ENCODE assay signal across 8 cellular contexts in genomic region chr19:10380311-10381102, GRCh38. TPM values are rescaled to one million over a fixed set of nuclear protein-coding genes. Genes with fewer than 3 reads are reported as not detected.
DNase-seq lines count a peak whose midpoint lies in the region; ATAC-seq and TF ChIP-seq lines count a peak whose summit lies in the region.

Gene TYK2 (minus strand): TSS chr19:10380572. CDS start chr19:10378406, 2,166 bp downstream.

- H3K9me3 ChIP-seq in SU-DHL-6 (ENCODE audit: insufficient read depth, low read length) (no peaks in the 10 kb centered on the region), thymus (ENCODE audit: control insufficient read depth) (no peaks in the 10 kb centered on the region)

- peak within 1 kb of the TSS; percentile 94 for H3K4me3 Mint-ChIP-seq in activated naive CD8-positive, alpha-beta T cell treated with anti-CD3 and anti-CD28 coated beads, Interleukin-2, amount 10 ng/mL, durations not matched to agents 7 days and 5 days
- H3K4me3 Mint-ChIP-seq in glutamatergic neuron (ENCODE audit: unreplicated experiment) (peak within 1 kb of the TSS; percentile 97), osteocyte (ENCODE audit: unreplicated experiment) (peak within 1 kb of the TSS; percentile 92)

- H3K4me3 ChIP-seq in SU-DHL-6 (ENCODE audit: insufficient read depth, low read length, poor library complexity, severe bottlenecking) (peak within 1 kb of the TSS; percentile 97), thymus (ENCODE audit: low read length) (peak within 1 kb of the TSS; percentile 96)

- H3F3A ChIP-seq in SU-DHL-6 (ENCODE audit: insufficient read depth), result no peaks in the 10 kb centered on the region

- peak; percentile 71 for TF ChIP-seq POLR2A in GM10847 (IDR thresholded peaks at IDR 0.05; ENCODE audit: extremely low read depth, insufficient read length)

- H3K27ac ChIP-seq in SU-DHL-6 (ENCODE audit: low read depth, low read length), result peak within 1 kb of the TSS; percentile 68
- peak within 1 kb of the TSS; percentile 88 for H3K27ac ChIP-seq in thymus (ENCODE audit: low read depth)

- peak; percentile 94 for ATAC-seq in HG02678 (IDR thresholded peaks at IDR 0.05; ENCODE audit: unreplicated experiment)
- ATAC-seq in activated naive CD8-positive, alpha-beta T cell treated with anti-CD3 and anti-CD28 coated beads, Interleukin-2, amount 10 ng/mL, durations not matched to agents 7 days and 5 days (ENCODE audit: low read depth), result peak; percentile 98

- peaks cover 18% of the 10 kb centered on the region for H3K79me2 ChIP-seq in SU-DHL-6 (ENCODE audit: insufficient read depth, low read length)

- under 1% methylated on average over 58 of the region's 58 CpGs for WGBS in thymus

- peaks cover 6% of the 10 kb centered on the region for H3K4me1 ChIP-seq in thymus (ENCODE audit: control insufficient read depth, insufficient read depth, low read length)

- H3K36me3 ChIP-seq in SU-DHL-6 (ENCODE audit: low read length) (no peaks in the 10 kb centered on the region), thymus (ENCODE audit: control insufficient read depth, insufficient read depth) (peaks cover 15% of the 10 kb centered on the region)

- peak within 1 kb of the TSS; percentile 95 for H3K9ac ChIP-seq in SU-DHL-6 (ENCODE audit: low read length)

- no peaks in the 10 kb centered on the region for H3K9me2 ChIP-seq in SU-DHL-6 (replicated peaks; ENCODE audit: insufficient read depth, low read length)

- H3K36me3 Mint-ChIP-seq in activated naive CD8-positive, alpha-beta T cell treated with anti-CD3 and anti-CD28 coated beads, Interleukin-2, amount 10 ng/mL, durations not matched to agents 7 days and 5 days, result peaks cover 17% of the 10 kb centered on the region
- peaks cover 3% of the 10 kb centered on the region for H3K36me3 Mint-ChIP-seq in glutamatergic neuron (ENCODE audit: unreplicated experiment)
- peaks cover 12% of the 10 kb centered on the region for H3K36me3 Mint-ChIP-seq in osteocyte (ENCODE audit: unreplicated experiment)

- H4K20me1 ChIP-seq in SU-DHL-6 (ENCODE audit: low read depth, low read length), result no peaks in the 10 kb centered on the region

- H3K4me2 ChIP-seq in SU-DHL-6 (ENCODE audit: low read depth, low read length, poor library complexity, severe bottlenecking), result peak within 1 kb of the TSS; percentile 95

- H2AFZ ChIP-seq in SU-DHL-6 (ENCODE audit: low read depth, low read length, severe bottlenecking), result peak within 1 kb of the TSS; percentile 69

- no peaks in the 10 kb centered on the region for H3K9me3 Mint-ChIP-seq in activated naive CD8-positive, alpha-beta T cell treated with anti-CD3 and anti-CD28 coated beads, Interleukin-2, amount 10 ng/mL, durations not matched to agents 7 days and 5 days
- H3K9me3 Mint-ChIP-seq in glutamatergic neuron (ENCODE audit: unreplicated experiment), result peaks cover 8% of the 10 kb centered on the region
- no peaks in the 10 kb centered on the region for H3K9me3 Mint-ChIP-seq in osteocyte (ENCODE audit: unreplicated experiment)

- TF ChIP-seq CTCF in SU-DHL-6 (IDR thresholded peaks at IDR 0.05; ENCODE audit: insufficient read depth, low read length, poor library complexity, severe bottlenecking), result no peak
- TF ChIP-seq CTCF in glutamatergic neuron (IDR thresholded peaks at IDR 0.05; ENCODE audit: partially characterized antibody, unreplicated experiment), result no peak
- no peak for TF ChIP-seq CTCF in osteocyte (IDR thresholded peaks at IDR 0.05)

- DNase-seq in NCI-H128 (lab: John Stamatoyannopoulos, UW; ENCODE audit: unreplicated experiment), result peak; percentile 99
- peak; percentile 97 for DNase-seq in activated naive CD8-positive, alpha-beta T cell treated with anti-CD3 and anti-CD28 coated beads, Interleukin-2, amount 10 ng/mL, durations not matched to agents 7 days and 5 days
- peak; percentile 95 for DNase-seq in glutamatergic neuron
- DNase-seq in osteocyte (ENCODE audit: extremely low spot score, unreplicated experiment), result peak; percentile 99

- no peaks in the 10 kb centered on the region for H3K27me3 Mint-ChIP-seq in activated naive CD8-positive, alpha-beta T cell treated with anti-CD3 and anti-CD28 coated beads, Interleukin-2, amount 10 ng/mL, durations not matched to agents 7 days and 5 days
- H3K27me3 Mint-ChIP-seq in glutamatergic neuron (ENCODE audit: unreplicated experiment), result peaks cover 5% of the 10 kb centered on the region
- no peaks in the 10 kb centered on the region for H3K27me3 Mint-ChIP-seq in osteocyte (ENCODE audit: unreplicated experiment)

- peaks cover 17% of the 10 kb centered on the region for H3K4me1 Mint-ChIP-seq in activated naive CD8-positive, alpha-beta T cell treated with anti-CD3 and anti-CD28 coated beads, Interleukin-2, amount 10 ng/mL, durations not matched to agents 7 days and 5 days
- H3K4me1 Mint-ChIP-seq in glutamatergic neuron (ENCODE audit: low read depth, unreplicated experiment) (peaks cover 6% of the 10 kb centered on the region), osteocyte (ENCODE audit: unreplicated experiment) (peaks cover 12% of the 10 kb centered on the region)

- H3K27me3 ChIP-seq in SU-DHL-6 (ENCODE audit: low read length) (no peaks in the 10 kb centered on the region), thymus (ENCODE audit: control insufficient read depth, insufficient read depth) (no peaks in the 10 kb centered on the region)

- peak within 1 kb of the TSS; percentile 92 for H3K27ac Mint-ChIP-seq in activated naive CD8-positive, alpha-beta T cell treated with anti-CD3 and anti-CD28 coated beads, Interleukin-2, amount 10 ng/mL, durations not matched to agents 7 days and 5 days
- H3K27ac Mint-ChIP-seq in glutamatergic neuron (ENCODE audit: unreplicated experiment), result peak within 1 kb of the TSS; percentile 78
- H3K27ac Mint-ChIP-seq in osteocyte (ENCODE audit: unreplicated experiment), result peak within 1 kb of the TSS; percentile 85

- POLR2A ChIA-PET in activated naive CD8-positive, alpha-beta T cell treated with anti-CD3 and anti-CD28 coated beads, Interleukin-2, amount 10 ng/mL, durations not matched to agents 7 days and 5 days (lab: Charles Lee), result interaction anchor here (0.5 to 3.0 kb wide), 26 partner anchors 8 to 380 kb away, joined by 3 to 39 read pairs (median 4); partner anchors contain the start of genes CDC37, ICAM1, MRPL4 and RAVER1

RNA-seq across cellular contexts. Expression of gene TYK2, which starts in this region (rescaled TPM):
- 100 to 1,000 TPM; 277 to 290 TPM for total RNA-seq in activated naive CD8-positive, alpha-beta T cell treated with anti-CD3 and anti-CD28 coated beads, Interleukin-2, amount 10 ng/mL, durations not matched to agents 7 days and 5 days
- total RNA-seq in glutamatergic neuron (ENCODE audit: unreplicated experiment) (90.4 TPM), osteocyte (117 and 136 TPM in 2 replicates)
- polyA plus RNA-seq in thymus, result 291 TPM

Comparison
In these comparisons a context has a peak if more than half of its experiments do, and no peak if none do; other contexts are left out.
1. Peak in every context shown above with its lines: DNase-seq, ATAC-seq, H3K4me3 ChIP-seq and H3K27ac ChIP-seq.